ENCODE assay signal across 1 cellular context in the genomic region with DNA sequence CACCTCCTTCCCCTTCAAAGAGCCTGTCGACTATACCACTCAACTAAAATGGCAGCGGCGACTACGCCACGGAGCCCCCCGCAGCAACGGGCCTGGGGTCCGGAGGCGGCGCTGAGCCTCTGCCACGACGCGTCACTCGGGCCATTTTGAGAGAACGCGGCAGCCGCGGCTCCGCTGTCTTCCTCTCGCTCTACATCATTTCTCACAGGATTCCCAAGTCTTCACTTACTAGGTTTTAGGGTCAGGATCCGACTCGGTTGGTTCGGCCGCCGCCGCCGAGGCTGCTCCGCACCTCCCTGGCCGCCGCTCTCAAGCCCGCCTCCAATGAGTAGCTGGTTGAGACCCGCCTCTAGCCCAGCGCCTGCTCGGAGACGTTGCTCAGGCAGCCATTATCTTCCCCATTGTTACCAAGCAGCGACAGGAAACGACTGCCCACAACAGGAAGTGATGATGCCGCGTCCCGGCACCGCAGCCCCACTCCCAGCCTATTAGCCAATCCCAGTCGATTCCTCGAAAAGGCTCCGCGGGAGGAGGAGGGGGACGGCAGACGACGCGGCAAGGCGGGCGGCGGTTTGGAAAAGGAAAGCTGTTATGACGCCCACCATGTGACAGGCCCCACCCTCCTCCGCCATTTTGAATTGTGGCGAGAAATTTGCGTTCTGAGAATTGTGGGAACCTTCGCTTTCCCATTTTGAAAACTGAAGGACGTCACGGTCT.
TF ChIP-seq lines count a peak whose summit lies in the region.

A gene with protein sequence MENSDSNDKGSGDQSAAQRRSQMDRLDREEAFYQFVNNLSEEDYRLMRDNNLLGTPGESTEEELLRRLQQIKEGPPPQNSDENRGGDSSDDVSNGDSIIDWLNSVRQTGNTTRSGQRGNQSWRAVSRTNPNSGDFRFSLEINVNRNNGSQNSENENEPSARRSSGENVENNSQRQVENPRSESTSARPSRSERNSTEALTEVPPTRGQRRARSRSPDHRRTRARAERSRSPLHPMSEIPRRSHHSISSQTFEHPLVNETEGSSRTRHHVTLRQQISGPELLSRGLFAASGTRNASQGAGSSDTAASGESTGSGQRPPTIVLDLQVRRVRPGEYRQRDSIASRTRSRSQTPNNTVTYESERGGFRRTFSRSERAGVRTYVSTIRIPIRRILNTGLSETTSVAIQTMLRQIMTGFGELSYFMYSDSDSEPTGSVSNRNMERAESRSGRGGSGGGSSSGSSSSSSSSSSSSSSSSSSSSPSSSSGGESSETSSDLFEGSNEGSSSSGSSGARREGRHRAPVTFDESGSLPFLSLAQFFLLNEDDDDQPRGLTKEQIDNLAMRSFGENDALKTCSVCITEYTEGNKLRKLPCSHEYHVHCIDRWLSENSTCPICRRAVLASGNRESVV (minus strand): TSS at position 432 of the 717 bp plus-strand sequence. CDS start 18,647 bp downstream, outside the sequence.

TF ChIP-seq in HepG2, 621 proteins besides CTCF, POLR2A, EP300 and RAD21 (continued from another document and continues in another):
- TF ChIP-seq, protein P1, sequence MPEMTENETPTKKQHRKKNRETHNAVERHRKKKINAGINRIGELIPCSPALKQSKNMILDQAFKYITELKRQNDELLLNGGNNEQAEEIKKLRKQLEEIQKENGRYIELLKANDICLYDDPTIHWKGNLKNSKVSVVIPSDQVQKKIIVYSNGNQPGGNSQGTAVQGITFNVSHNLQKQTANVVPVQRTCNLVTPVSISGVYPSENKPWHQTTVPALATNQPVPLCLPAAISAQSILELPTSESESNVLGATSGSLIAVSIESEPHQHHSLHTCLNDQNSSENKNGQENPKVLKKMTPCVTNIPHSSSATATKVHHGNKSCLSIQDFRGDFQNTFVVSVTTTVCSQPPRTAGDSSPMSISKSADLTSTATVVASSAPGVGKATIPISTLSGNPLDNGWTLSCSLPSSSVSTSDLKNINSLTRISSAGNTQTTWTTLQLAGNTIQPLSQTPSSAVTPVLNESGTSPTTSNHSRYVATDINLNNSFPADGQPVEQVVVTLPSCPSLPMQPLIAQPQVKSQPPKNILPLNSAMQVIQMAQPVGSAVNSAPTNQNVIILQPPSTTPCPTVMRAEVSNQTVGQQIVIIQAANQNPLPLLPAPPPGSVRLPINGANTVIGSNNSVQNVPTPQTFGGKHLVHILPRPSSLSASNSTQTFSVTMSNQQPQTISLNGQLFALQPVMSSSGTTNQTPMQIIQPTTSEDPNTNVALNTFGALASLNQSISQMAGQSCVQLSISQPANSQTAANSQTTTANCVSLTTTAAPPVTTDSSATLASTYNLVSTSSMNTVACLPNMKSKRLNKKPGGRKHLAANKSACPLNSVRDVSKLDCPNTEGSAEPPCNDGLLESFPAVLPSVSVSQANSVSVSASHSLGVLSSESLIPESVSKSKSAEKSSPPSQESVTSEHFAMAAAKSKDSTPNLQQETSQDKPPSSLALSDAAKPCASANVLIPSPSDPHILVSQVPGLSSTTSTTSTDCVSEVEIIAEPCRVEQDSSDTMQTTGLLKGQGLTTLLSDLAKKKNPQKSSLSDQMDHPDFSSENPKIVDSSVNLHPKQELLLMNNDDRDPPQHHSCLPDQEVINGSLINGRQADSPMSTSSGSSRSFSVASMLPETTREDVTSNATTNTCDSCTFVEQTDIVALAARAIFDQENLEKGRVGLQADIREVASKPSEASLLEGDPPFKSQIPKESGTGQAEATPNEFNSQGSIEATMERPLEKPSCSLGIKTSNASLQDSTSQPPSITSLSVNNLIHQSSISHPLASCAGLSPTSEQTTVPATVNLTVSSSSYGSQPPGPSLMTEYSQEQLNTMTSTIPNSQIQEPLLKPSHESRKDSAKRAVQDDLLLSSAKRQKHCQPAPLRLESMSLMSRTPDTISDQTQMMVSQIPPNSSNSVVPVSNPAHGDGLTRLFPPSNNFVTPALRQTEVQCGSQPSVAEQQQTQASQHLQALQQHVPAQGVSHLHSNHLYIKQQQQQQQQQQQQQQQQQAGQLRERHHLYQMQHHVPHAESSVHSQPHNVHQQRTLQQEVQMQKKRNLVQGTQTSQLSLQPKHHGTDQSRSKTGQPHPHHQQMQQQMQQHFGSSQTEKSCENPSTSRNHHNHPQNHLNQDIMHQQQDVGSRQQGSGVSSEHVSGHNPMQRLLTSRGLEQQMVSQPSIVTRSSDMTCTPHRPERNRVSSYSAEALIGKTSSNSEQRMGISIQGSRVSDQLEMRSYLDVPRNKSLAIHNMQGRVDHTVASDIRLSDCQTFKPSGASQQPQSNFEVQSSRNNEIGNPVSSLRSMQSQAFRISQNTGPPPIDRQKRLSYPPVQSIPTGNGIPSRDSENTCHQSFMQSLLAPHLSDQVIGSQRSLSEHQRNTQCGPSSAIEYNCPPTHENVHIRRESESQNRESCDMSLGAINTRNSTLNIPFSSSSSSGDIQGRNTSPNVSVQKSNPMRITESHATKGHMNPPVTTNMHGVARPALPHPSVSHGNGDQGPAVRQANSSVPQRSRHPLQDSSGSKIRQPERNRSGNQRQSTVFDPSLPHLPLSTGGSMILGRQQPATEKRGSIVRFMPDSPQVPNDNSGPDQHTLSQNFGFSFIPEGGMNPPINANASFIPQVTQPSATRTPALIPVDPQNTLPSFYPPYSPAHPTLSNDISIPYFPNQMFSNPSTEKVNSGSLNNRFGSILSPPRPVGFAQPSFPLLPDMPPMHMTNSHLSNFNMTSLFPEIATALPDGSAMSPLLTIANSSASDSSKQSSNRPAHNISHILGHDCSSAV (CRISPR knock-in tag; IDR thresholded peaks at IDR 0.05; ENCODE audit: borderline replicate concordance): no peak
- TF ChIP-seq KDM6A (CRISPR knock-in tag; IDR thresholded peaks at IDR 0.05; ENCODE audit: low read depth): no peak
- TF ChIP-seq, protein P2, sequence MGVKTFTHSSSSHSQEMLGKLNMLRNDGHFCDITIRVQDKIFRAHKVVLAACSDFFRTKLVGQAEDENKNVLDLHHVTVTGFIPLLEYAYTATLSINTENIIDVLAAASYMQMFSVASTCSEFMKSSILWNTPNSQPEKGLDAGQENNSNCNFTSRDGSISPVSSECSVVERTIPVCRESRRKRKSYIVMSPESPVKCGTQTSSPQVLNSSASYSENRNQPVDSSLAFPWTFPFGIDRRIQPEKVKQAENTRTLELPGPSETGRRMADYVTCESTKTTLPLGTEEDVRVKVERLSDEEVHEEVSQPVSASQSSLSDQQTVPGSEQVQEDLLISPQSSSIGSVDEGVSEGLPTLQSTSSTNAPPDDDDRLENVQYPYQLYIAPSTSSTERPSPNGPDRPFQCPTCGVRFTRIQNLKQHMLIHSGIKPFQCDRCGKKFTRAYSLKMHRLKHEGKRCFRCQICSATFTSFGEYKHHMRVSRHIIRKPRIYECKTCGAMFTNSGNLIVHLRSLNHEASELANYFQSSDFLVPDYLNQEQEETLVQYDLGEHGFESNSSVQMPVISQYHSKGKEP (CRISPR knock-in tag; IDR thresholded peaks at IDR 0.05): no peak
- TF ChIP-seq PHF20 (CRISPR knock-in tag; IDR thresholded peaks at IDR 0.05): peak; percentile 68; the same call in 1 of the 2 replicates
- no peak for TF ChIP-seq ZNF367 (CRISPR knock-in tag; IDR thresholded peaks at IDR 0.05; ENCODE audit: borderline replicate concordance)
- no peak for TF ChIP-seq XRCC5 (optimal IDR thresholded peaks at IDR 0.05; ENCODE audit: low read length)
- TF ChIP-seq ZNF136 (CRISPR knock-in tag; IDR thresholded peaks at IDR 0.05; ENCODE audit: low read depth): no peak
- no peak for TF ChIP-seq CCDC6 (CRISPR knock-in tag; IDR thresholded peaks at IDR 0.05)
- no peak for TF ChIP-seq SMC3 (IDR thresholded peaks at IDR 0.05; ENCODE audit: low read length)
- TF ChIP-seq TAF1 (CRISPR knock-in tag; IDR thresholded peaks at IDR 0.05): peak; percentile 76
- TF ChIP-seq ZNF761 (CRISPR knock-in tag; conservative IDR thresholded peaks at IDR 0.05): no peak
- no peak; the same call in 1 of the 2 replicates for TF ChIP-seq ZNF768 (CRISPR knock-in tag; IDR thresholded peaks at IDR 0.05)
- no peak for TF ChIP-seq IKZF1 (IDR thresholded peaks at IDR 0.05)
- no peak for TF ChIP-seq ZKSCAN8 (CRISPR knock-in tag; IDR thresholded peaks at IDR 0.05; ENCODE audit: borderline replicate concordance)
- TF ChIP-seq, protein P3, sequence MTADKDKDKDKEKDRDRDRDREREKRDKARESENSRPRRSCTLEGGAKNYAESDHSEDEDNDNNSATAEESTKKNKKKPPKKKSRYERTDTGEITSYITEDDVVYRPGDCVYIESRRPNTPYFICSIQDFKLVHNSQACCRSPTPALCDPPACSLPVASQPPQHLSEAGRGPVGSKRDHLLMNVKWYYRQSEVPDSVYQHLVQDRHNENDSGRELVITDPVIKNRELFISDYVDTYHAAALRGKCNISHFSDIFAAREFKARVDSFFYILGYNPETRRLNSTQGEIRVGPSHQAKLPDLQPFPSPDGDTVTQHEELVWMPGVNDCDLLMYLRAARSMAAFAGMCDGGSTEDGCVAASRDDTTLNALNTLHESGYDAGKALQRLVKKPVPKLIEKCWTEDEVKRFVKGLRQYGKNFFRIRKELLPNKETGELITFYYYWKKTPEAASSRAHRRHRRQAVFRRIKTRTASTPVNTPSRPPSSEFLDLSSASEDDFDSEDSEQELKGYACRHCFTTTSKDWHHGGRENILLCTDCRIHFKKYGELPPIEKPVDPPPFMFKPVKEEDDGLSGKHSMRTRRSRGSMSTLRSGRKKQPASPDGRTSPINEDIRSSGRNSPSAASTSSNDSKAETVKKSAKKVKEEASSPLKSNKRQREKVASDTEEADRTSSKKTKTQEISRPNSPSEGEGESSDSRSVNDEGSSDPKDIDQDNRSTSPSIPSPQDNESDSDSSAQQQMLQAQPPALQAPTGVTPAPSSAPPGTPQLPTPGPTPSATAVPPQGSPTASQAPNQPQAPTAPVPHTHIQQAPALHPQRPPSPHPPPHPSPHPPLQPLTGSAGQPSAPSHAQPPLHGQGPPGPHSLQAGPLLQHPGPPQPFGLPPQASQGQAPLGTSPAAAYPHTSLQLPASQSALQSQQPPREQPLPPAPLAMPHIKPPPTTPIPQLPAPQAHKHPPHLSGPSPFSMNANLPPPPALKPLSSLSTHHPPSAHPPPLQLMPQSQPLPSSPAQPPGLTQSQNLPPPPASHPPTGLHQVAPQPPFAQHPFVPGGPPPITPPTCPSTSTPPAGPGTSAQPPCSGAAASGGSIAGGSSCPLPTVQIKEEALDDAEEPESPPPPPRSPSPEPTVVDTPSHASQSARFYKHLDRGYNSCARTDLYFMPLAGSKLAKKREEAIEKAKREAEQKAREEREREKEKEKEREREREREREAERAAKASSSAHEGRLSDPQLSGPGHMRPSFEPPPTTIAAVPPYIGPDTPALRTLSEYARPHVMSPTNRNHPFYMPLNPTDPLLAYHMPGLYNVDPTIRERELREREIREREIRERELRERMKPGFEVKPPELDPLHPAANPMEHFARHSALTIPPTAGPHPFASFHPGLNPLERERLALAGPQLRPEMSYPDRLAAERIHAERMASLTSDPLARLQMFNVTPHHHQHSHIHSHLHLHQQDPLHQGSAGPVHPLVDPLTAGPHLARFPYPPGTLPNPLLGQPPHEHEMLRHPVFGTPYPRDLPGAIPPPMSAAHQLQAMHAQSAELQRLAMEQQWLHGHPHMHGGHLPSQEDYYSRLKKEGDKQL (CRISPR knock-in tag; IDR thresholded peaks at IDR 0.05; ENCODE audit: low read depth): no peak
- TF ChIP-seq, protein P4, sequence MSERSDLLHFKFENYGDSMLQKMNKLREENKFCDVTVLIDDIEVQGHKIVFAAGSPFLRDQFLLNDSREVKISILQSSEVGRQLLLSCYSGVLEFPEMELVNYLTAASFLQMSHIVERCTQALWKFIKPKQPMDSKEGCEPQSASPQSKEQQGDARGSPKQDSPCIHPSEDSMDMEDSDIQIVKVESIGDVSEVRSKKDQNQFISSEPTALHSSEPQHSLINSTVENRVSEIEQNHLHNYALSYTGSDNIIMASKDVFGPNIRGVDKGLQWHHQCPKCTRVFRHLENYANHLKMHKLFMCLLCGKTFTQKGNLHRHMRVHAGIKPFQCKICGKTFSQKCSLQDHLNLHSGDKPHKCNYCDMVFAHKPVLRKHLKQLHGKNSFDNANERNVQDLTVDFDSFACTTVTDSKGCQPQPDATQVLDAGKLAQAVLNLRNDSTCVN (CRISPR knock-in tag; IDR thresholded peaks at IDR 0.05; ENCODE audit: borderline replicate concordance): no peak
- no peak for TF ChIP-seq NFRKB (IDR thresholded peaks at IDR 0.05)
- TF ChIP-seq, protein P5, sequence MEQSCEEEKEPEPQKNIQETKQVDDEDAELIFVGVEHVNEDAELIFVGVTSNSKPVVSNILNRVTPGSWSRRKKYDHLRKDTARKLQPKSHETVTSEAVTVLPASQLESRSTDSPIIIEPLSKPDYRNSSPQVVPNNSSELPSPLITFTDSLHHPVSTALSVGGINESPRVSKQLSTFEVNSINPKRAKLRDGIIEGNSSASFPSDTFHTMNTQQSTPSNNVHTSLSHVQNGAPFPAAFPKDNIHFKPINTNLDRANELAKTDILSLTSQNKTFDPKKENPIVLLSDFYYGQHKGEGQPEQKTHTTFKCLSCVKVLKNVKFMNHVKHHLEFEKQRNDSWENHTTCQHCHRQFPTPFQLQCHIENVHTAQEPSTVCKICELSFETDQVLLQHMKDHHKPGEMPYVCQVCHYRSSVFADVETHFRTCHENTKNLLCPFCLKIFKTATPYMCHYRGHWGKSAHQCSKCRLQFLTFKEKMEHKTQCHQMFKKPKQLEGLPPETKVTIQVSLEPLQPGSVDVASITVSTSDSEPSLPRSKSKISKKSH (CRISPR knock-in tag; IDR thresholded peaks at IDR 0.05; ENCODE audit: borderline replicate concordance): no peak
- TF ChIP-seq, protein P6, sequence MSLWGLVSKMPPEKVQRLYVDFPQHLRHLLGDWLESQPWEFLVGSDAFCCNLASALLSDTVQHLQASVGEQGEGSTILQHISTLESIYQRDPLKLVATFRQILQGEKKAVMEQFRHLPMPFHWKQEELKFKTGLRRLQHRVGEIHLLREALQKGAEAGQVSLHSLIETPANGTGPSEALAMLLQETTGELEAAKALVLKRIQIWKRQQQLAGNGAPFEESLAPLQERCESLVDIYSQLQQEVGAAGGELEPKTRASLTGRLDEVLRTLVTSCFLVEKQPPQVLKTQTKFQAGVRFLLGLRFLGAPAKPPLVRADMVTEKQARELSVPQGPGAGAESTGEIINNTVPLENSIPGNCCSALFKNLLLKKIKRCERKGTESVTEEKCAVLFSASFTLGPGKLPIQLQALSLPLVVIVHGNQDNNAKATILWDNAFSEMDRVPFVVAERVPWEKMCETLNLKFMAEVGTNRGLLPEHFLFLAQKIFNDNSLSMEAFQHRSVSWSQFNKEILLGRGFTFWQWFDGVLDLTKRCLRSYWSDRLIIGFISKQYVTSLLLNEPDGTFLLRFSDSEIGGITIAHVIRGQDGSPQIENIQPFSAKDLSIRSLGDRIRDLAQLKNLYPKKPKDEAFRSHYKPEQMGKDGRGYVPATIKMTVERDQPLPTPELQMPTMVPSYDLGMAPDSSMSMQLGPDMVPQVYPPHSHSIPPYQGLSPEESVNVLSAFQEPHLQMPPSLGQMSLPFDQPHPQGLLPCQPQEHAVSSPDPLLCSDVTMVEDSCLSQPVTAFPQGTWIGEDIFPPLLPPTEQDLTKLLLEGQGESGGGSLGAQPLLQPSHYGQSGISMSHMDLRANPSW (CRISPR knock-in tag; IDR thresholded peaks at IDR 0.05; ENCODE audit: borderline replicate concordance): no peak
- no peak for TF ChIP-seq TCF7 (IDR thresholded peaks at IDR 0.05; ENCODE audit: low read depth)
